12 cellular contexts compared by ENCODE assay signal in the genomic region with DNA sequence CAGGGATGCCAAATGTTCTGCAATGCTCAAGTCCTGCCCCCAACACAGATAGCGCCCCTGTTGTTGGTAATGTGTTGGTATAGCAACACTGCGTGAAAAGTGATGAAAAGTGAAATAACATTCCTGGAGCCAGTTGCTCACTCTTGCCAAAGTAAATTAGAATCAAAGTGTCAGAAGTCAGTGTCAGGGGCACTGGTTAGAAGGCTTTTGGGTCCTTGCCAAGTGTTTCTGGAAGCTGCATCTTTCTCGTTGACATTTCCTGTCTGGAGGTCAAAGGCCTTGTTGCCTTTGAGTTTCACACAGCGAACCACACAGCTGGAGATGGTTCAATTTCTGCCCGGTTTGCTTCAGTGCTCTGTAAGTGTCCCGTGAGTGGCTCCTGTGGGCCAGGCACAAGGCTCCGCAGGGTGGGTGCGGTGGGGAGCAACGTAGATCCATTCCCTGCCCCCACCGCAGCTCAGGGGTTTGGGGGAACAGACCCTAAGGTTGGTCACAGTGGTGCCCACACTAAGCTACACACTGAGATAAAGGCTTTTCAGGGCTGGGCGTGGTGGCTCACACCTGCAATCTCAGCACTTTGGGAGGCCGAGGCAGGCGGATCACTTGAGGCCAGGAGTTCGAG. TPM values are rescaled to one million over a fixed set of nuclear protein-coding genes. Genes with fewer than 3 reads are reported as not detected.
DNase-seq lines count a peak whose midpoint lies in the region; ATAC-seq lines count a peak whose summit lies in the region.
"Had no signal": no experiment of that assay in that cellular context is flagged by ENCODE, and none has a peak within 500 bp of the region (broad histone marks: within the 10 kb centered on the region; RNA-seq: fewer than 3 reads in every experiment).

No MANE protein-coding gene starts in this region.

- POLR2A ChIA-PET in CD4-positive, alpha-beta memory T cell (lab: Charles Lee; ENCODE audit: partially characterized antibody) = interaction anchor here (1.0 kb wide), 1 partner anchor 25 kb away, joined by 3 read pairs; a partner anchor contains a TSS

- no peak for ATAC-seq in HG02798 (IDR thresholded peaks at IDR 0.05; ENCODE audit: poor library complexity, unreplicated experiment)
- no peak for ATAC-seq in HG03457 (IDR thresholded peaks at IDR 0.05; ENCODE audit: unreplicated experiment)
- ATAC-seq: esophagus mucosa, left ventricle myocardium superior had no signal

- no peaks in the 10 kb centered on the region for H3K36me3 ChIP-seq in CD4-positive, alpha-beta memory T cell (ENCODE audit: insufficient read depth, low read length)
- H3K36me3 ChIP-seq: spleen had no signal

- no peak overlapping the region for H3K27ac ChIP-seq in CD4-positive, alpha-beta memory T cell (ENCODE audit: low read depth, low read length)

- H3K27ac Mint-ChIP-seq in CD4-positive, alpha-beta memory T cell = peak overlapping the region in 3 of 7 donors; percentile 7 to 76 (median 35)

- H3K4me3 Mint-ChIP-seq in CD4-positive, alpha-beta memory T cell = peak overlapping the region in 1 of 8 donors; percentile 15
- H3K4me3 Mint-ChIP-seq: H9 had no signal

- H3K27me3 Mint-ChIP-seq in CD4-positive, alpha-beta memory T cell = no peaks in the 10 kb centered on the region

- CTCF ChIA-PET in CD4-positive, alpha-beta memory T cell (lab: Charles Lee; ENCODE audit: partially characterized antibody) = no interaction called here

- H3K36me3 Mint-ChIP-seq in CD4-positive, alpha-beta memory T cell = no peaks in the 10 kb centered on the region

- H3K4me1 Mint-ChIP-seq in CD4-positive, alpha-beta memory T cell = peaks cover 19 to 50% (median 34%) of the 10 kb centered on the region in 4 donors

- peak in 3 of 5 donors; percentile 33 to 43 (median 38) for DNase-seq in CD4-positive, alpha-beta memory T cell
- DNase-seq in NCI-H460 (ENCODE audit: extremely low read depth, low read depth) = peak; percentile 97
- peak; percentile 26 for DNase-seq in glomerular visceral epithelial cell (ENCODE audit: extremely low spot score)
- no peak for DNase-seq in NCI-H524 treated with DMSO at 0.1 percent for 48 hours (lab: John Stamatoyannopoulos, UW)
- DNase-seq: DMS153, H9, left ventricle myocardium superior, NCI-H446, spleen had no signal

- H3K27me3 ChIP-seq in CD4-positive, alpha-beta memory T cell (ENCODE audit: insufficient read depth, low read length) = no peaks in the 10 kb centered on the region
- H3K27me3 ChIP-seq: spleen had no signal

- H3K9me3 ChIP-seq in CD4-positive, alpha-beta memory T cell (ENCODE audit: control insufficient read depth in 1 of 2, low read length in 2 of 2) = no peaks in the 10 kb centered on the region
- H3K9me3 ChIP-seq: spleen had no signal

- H3K4me3 ChIP-seq in CD4-positive, alpha-beta memory T cell (ENCODE audit: low read length in 2 of 2) = no peak overlapping the region
- H3K4me3 ChIP-seq: spleen had no signal

- H3K9me3 Mint-ChIP-seq in CD4-positive, alpha-beta memory T cell = no peaks in the 10 kb centered on the region
- H3K9me3 Mint-ChIP-seq: H9 had no signal

- H3K4me1 ChIP-seq in CD4-positive, alpha-beta memory T cell (ENCODE audit: insufficient read depth, low read length) = peaks cover 35% of the 10 kb centered on the region

- intact Hi-C loops in CD4-positive, alpha-beta memory T cell (cut with micrococcal nuclease) = no loop called here

RNA-seq across cellular contexts. Expression of a gene that starts 3.6 kb away (rescaled TPM):
- total RNA-seq in CD4-positive, alpha-beta memory T cell = 10 to 100 TPM; 12.5 to 13.9 TPM
- 1 to 10 TPM; 2.9 to 3.7 TPM for polyA plus RNA-seq in CD4-positive, alpha-beta memory T cell
- total RNA-seq in NCI-H460 (2014; rRNA removed; shearing (Covaris generic)) = 19.8 and 20.0 TPM in 2 replicates
- polyA plus RNA-seq in NCI-H460 (2014; cell fraction: nucleus; rRNA removed) = 31.7 and 33.5 TPM in 2 replicates

RNA-seq across cellular contexts. Expression of a gene that starts 25.6 kb away (rescaled TPM):
- 10 to 100 TPM; 20.0 to 21.9 TPM for total RNA-seq in CD4-positive, alpha-beta memory T cell
- 1 to 10 TPM; 1.3 to 3.5 TPM for polyA plus RNA-seq in CD4-positive, alpha-beta memory T cell
- 9.1 and 14.3 TPM in 2 replicates for total RNA-seq in NCI-H460 (2014; rRNA removed; shearing (Covaris generic))
- polyA plus RNA-seq in NCI-H460 (2014; cell fraction: nucleus; rRNA removed) = 6.4 and 7.4 TPM in 2 replicates

RNA-seq across cellular contexts. Expression of a gene that starts 37.1 kb away (rescaled TPM):
- 10 to 100 TPM; 31.1 to 31.7 TPM for total RNA-seq in CD4-positive, alpha-beta memory T cell
- 10 to 100 TPM in 1 of 2 donors, 1 to 10 TPM in 1; 2.3 to 11.6 TPM for polyA plus RNA-seq in CD4-positive, alpha-beta memory T cell
- total RNA-seq in NCI-H460 (2014; rRNA removed; shearing (Covaris generic)) = 22.9 and 28.0 TPM in 2 replicates
- polyA plus RNA-seq in NCI-H460 (2014; cell fraction: nucleus; rRNA removed) = 11.2 and 17.3 TPM in 2 replicates

RNA-seq across cellular contexts. Expression of a gene that starts 37.4 kb away (rescaled TPM):
- 100 to 1,000 TPM; 167 to 171 TPM for total RNA-seq in CD4-positive, alpha-beta memory T cell
- 100 to 1,000 TPM; 428 to 552 TPM for polyA plus RNA-seq in CD4-positive, alpha-beta memory T cell
- total RNA-seq in NCI-H460 (2014; rRNA removed; shearing (Covaris generic)) = 272 and 301 TPM in 2 replicates
- polyA plus RNA-seq in NCI-H460 (2014; cell fraction: nucleus; rRNA removed) = 175 TPM in 2 replicates

RNA-seq across cellular contexts. Expression of a gene that starts 47.4 kb away (rescaled TPM):
- 10 to 100 TPM; 40.1 to 46.6 TPM for total RNA-seq in CD4-positive, alpha-beta memory T cell
- polyA plus RNA-seq in CD4-positive, alpha-beta memory T cell = 10 to 100 TPM; 22.4 to 32.6 TPM
- total RNA-seq in NCI-H460 (2014; rRNA removed; shearing (Covaris generic)) = 107 and 114 TPM in 2 replicates
- polyA plus RNA-seq in NCI-H460 (2014; cell fraction: nucleus; rRNA removed) = 618 and 734 TPM in 2 replicates
